In the genomic region with DNA sequence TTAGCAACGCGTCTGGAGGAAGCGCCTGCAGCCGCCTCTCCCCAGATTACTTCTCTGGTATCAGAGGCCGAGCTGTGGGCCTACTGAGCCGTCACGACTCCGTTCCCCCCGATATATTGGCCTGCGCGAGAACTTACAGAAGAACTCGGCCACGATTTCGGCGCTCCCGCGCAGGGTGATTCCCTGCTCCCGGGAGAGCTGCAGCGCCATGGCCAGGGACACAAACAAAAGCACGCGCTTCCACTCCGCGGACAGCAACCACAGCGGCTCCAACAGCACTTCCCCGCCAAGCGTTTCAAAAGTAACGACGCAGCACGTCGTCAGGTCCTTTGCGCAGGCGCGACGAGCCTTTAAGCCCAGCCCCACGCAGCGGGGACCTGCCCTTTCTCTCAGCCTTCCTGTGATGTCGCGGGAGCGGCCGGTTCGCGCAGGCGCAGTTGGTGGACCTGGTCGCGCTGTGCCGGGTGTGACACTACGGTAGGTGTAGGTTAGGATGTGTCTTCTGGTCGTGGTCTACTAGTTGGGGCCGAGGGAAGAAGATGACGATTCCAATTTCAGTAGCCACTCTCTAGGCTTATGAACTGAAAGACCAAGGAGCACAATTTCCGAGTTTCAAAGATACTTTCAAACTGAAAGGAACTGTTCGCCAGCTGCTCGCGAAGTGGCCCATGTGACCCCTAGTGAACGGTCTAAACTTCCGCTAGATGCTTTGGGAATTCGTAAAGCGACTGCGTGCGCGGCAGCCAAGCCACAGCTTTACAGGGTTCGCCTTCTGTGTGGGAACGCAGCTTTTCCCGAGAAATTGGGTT, we compare ENCODE assay signal across 1 cellular context.
TF ChIP-seq lines count a peak whose summit lies in the region.

A gene (minus strand): TSS at position 324 of the 809 bp plus-strand sequence. CDS start 114 bp downstream, at position 210.

TF ChIP-seq in K562, 482 proteins besides CTCF, POLR2A, EP300 and RAD21 (continued from another document and continues in another):
- TF ChIP-seq, protein P1, sequence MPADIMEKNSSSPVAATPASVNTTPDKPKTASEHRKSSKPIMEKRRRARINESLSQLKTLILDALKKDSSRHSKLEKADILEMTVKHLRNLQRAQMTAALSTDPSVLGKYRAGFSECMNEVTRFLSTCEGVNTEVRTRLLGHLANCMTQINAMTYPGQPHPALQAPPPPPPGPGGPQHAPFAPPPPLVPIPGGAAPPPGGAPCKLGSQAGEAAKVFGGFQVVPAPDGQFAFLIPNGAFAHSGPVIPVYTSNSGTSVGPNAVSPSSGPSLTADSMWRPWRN (IDR thresholded peaks at IDR 0.05; ENCODE audit: low read depth) = no peak
- peak; percentile 81 for TF ChIP-seq TBP (optimal IDR thresholded peaks at IDR 0.05; ENCODE audit: low read depth, low read length)
- TF ChIP-seq KAT8 (IDR thresholded peaks at IDR 0.05; ENCODE audit: low read depth) = no peak
- TF ChIP-seq ILF3 (IDR thresholded peaks at IDR 0.05; ENCODE audit: borderline replicate concordance) = no peak
- peak; percentile 49; the same call in 1 of the 2 replicates for TF ChIP-seq SIN3B (IDR thresholded peaks at IDR 0.05; ENCODE audit: low read depth)
- no peak for TF ChIP-seq MAFF (IDR thresholded peaks at IDR 0.05; ENCODE audit: low read length)
- TF ChIP-seq NUFIP1 (IDR thresholded peaks at IDR 0.05; ENCODE audit: partially characterized antibody) = no peak
- TF ChIP-seq ZNF41 (CRISPR knock-in tag; conservative IDR thresholded peaks at IDR 0.05) = 0 out of 2 replicates have a peak, but pooled peaks have one; percentile 21
- TF ChIP-seq JUN (IDR thresholded peaks at IDR 0.05; ENCODE audit: borderline replicate concordance, low read depth, low read length) = peak; percentile 7; the same call in 1 of the 2 replicates
- no peak for TF ChIP-seq JUN (CRISPR knock-in tag; IDR thresholded peaks at IDR 0.05; ENCODE audit: borderline replicate concordance)
- TF ChIP-seq GTF2E2 (tag; IDR thresholded peaks at IDR 0.05) = peak; percentile 86; the same call in 1 of the 2 replicates
- TF ChIP-seq ZNF764 (CRISPR knock-in tag; IDR thresholded peaks at IDR 0.05; ENCODE audit: low read depth) = no peak
- TF ChIP-seq, protein P2, sequence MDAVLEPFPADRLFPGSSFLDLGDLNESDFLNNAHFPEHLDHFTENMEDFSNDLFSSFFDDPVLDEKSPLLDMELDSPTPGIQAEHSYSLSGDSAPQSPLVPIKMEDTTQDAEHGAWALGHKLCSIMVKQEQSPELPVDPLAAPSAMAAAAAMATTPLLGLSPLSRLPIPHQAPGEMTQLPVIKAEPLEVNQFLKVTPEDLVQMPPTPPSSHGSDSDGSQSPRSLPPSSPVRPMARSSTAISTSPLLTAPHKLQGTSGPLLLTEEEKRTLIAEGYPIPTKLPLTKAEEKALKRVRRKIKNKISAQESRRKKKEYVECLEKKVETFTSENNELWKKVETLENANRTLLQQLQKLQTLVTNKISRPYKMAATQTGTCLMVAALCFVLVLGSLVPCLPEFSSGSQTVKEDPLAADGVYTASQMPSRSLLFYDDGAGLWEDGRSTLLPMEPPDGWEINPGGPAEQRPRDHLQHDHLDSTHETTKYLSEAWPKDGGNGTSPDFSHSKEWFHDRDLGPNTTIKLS (IDR thresholded peaks at IDR 0.05; ENCODE audit: borderline replicate concordance, low read depth) = peak; percentile 77; the same call in 1 of the 2 replicates
- TF ChIP-seq JUND (IDR thresholded peaks at IDR 0.05; ENCODE audit: borderline replicate concordance, low read depth, low read length) = no peak
- TF ChIP-seq JUND (tag; IDR thresholded peaks at IDR 0.05; ENCODE audit: borderline replicate concordance, low read depth, low read length) = no peak; the same call in 2 of the 3 replicates
- TF ChIP-seq MYBL2 (IDR thresholded peaks at IDR 0.05; ENCODE audit: low read depth) = peak; percentile 95
- TF ChIP-seq MYBL2 (CRISPR knock-in tag; IDR thresholded peaks at IDR 0.05; ENCODE audit: borderline replicate concordance) = no peak
- TF ChIP-seq NFIC (IDR thresholded peaks at IDR 0.05) = peak; percentile 31; the same call in 1 of the 2 replicates
- TF ChIP-seq, protein P3, sequence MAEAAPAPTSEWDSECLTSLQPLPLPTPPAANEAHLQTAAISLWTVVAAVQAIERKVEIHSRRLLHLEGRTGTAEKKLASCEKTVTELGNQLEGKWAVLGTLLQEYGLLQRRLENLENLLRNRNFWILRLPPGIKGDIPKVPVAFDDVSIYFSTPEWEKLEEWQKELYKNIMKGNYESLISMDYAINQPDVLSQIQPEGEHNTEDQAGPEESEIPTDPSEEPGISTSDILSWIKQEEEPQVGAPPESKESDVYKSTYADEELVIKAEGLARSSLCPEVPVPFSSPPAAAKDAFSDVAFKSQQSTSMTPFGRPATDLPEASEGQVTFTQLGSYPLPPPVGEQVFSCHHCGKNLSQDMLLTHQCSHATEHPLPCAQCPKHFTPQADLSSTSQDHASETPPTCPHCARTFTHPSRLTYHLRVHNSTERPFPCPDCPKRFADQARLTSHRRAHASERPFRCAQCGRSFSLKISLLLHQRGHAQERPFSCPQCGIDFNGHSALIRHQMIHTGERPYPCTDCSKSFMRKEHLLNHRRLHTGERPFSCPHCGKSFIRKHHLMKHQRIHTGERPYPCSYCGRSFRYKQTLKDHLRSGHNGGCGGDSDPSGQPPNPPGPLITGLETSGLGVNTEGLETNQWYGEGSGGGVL (CRISPR knock-in tag; IDR thresholded peaks at IDR 0.05) = no peak
- TF ChIP-seq, protein P4, sequence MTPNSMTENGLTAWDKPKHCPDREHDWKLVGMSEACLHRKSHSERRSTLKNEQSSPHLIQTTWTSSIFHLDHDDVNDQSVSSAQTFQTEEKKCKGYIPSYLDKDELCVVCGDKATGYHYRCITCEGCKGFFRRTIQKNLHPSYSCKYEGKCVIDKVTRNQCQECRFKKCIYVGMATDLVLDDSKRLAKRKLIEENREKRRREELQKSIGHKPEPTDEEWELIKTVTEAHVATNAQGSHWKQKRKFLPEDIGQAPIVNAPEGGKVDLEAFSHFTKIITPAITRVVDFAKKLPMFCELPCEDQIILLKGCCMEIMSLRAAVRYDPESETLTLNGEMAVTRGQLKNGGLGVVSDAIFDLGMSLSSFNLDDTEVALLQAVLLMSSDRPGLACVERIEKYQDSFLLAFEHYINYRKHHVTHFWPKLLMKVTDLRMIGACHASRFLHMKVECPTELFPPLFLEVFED (CRISPR knock-in tag; conservative IDR thresholded peaks at IDR 0.05) = no peak
- TF ChIP-seq, protein P5, sequence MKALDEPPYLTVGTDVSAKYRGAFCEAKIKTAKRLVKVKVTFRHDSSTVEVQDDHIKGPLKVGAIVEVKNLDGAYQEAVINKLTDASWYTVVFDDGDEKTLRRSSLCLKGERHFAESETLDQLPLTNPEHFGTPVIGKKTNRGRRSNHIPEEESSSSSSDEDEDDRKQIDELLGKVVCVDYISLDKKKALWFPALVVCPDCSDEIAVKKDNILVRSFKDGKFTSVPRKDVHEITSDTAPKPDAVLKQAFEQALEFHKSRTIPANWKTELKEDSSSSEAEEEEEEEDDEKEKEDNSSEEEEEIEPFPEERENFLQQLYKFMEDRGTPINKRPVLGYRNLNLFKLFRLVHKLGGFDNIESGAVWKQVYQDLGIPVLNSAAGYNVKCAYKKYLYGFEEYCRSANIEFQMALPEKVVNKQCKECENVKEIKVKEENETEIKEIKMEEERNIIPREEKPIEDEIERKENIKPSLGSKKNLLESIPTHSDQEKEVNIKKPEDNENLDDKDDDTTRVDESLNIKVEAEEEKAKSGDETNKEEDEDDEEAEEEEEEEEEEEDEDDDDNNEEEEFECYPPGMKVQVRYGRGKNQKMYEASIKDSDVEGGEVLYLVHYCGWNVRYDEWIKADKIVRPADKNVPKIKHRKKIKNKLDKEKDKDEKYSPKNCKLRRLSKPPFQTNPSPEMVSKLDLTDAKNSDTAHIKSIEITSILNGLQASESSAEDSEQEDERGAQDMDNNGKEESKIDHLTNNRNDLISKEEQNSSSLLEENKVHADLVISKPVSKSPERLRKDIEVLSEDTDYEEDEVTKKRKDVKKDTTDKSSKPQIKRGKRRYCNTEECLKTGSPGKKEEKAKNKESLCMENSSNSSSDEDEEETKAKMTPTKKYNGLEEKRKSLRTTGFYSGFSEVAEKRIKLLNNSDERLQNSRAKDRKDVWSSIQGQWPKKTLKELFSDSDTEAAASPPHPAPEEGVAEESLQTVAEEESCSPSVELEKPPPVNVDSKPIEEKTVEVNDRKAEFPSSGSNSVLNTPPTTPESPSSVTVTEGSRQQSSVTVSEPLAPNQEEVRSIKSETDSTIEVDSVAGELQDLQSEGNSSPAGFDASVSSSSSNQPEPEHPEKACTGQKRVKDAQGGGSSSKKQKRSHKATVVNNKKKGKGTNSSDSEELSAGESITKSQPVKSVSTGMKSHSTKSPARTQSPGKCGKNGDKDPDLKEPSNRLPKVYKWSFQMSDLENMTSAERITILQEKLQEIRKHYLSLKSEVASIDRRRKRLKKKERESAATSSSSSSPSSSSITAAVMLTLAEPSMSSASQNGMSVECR (CRISPR knock-in tag; IDR thresholded peaks at IDR 0.05) = peak; percentile 96
- no peak for TF ChIP-seq KLF16 (IDR thresholded peaks at IDR 0.05)
- TF ChIP-seq ZSCAN29 (IDR thresholded peaks at IDR 0.05) = 0 out of 2 replicates have a peak, but pooled peaks have one; percentile 45
- TF ChIP-seq PYGO2 (tag; IDR thresholded peaks at IDR 0.05) = no peak
- TF ChIP-seq FIP1L1 (IDR thresholded peaks at IDR 0.05; ENCODE audit: low read depth, low read length, poor library complexity, severe bottlenecking) = no peak
- TF ChIP-seq HOXB6 (CRISPR knock-in tag; IDR thresholded peaks at IDR 0.05; ENCODE audit: borderline replicate concordance) = no peak
- TF ChIP-seq, protein P6, sequence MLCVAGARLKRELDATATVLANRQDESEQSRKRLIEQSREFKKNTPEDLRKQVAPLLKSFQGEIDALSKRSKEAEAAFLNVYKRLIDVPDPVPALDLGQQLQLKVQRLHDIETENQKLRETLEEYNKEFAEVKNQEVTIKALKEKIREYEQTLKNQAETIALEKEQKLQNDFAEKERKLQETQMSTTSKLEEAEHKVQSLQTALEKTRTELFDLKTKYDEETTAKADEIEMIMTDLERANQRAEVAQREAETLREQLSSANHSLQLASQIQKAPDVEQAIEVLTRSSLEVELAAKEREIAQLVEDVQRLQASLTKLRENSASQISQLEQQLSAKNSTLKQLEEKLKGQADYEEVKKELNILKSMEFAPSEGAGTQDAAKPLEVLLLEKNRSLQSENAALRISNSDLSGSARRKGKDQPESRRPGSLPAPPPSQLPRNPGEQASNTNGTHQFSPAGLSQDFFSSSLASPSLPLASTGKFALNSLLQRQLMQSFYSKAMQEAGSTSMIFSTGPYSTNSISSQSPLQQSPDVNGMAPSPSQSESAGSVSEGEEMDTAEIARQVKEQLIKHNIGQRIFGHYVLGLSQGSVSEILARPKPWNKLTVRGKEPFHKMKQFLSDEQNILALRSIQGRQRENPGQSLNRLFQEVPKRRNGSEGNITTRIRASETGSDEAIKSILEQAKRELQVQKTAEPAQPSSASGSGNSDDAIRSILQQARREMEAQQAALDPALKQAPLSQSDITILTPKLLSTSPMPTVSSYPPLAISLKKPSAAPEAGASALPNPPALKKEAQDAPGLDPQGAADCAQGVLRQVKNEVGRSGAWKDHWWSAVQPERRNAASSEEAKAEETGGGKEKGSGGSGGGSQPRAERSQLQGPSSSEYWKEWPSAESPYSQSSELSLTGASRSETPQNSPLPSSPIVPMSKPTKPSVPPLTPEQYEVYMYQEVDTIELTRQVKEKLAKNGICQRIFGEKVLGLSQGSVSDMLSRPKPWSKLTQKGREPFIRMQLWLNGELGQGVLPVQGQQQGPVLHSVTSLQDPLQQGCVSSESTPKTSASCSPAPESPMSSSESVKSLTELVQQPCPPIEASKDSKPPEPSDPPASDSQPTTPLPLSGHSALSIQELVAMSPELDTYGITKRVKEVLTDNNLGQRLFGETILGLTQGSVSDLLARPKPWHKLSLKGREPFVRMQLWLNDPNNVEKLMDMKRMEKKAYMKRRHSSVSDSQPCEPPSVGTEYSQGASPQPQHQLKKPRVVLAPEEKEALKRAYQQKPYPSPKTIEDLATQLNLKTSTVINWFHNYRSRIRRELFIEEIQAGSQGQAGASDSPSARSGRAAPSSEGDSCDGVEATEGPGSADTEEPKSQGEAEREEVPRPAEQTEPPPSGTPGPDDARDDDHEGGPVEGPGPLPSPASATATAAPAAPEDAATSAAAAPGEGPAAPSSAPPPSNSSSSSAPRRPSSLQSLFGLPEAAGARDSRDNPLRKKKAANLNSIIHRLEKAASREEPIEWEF (CRISPR knock-in tag; IDR thresholded peaks at IDR 0.05) = no peak
- peak; percentile 46 for TF ChIP-seq RFX1 (IDR thresholded peaks at IDR 0.05)
- TF ChIP-seq, protein P7, sequence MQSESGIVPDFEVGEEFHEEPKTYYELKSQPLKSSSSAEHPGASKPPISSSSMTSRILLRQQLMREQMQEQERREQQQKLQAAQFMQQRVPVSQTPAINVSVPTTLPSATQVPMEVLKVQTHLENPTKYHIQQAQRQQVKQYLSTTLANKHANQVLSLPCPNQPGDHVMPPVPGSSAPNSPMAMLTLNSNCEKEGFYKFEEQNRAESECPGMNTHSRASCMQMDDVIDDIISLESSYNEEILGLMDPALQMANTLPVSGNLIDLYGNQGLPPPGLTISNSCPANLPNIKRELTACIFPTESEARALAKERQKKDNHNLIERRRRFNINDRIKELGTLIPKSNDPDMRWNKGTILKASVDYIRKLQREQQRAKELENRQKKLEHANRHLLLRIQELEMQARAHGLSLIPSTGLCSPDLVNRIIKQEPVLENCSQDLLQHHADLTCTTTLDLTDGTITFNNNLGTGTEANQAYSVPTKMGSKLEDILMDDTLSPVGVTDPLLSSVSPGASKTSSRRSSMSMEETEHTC (IDR thresholded peaks at IDR 0.05) = no peak
- TF ChIP-seq POLR2B (IDR thresholded peaks at IDR 0.05; ENCODE audit: low read depth, partially characterized antibody) = peak; percentile 93
- no peak for TF ChIP-seq HNRNPH1 (optimal IDR thresholded peaks at IDR 0.05; ENCODE audit: low read depth, low read length)
- TF ChIP-seq ETS2 (tag; IDR thresholded peaks at IDR 0.05; ENCODE audit: borderline replicate concordance, poor library complexity, severe bottlenecking) = no peak
- peak; percentile 17; the same call in 1 of the 2 replicates for TF ChIP-seq BCOR (IDR thresholded peaks at IDR 0.05)
- TF ChIP-seq GTF2F1 (IDR thresholded peaks at IDR 0.05; ENCODE audit: low read depth, low read length) = peak; percentile 52; the same call in 1 of the 2 replicates
- no peak for TF ChIP-seq BHLHE40 (IDR thresholded peaks at IDR 0.05; ENCODE audit: low read length)
- TF ChIP-seq ZNF444 (CRISPR knock-in tag; IDR thresholded peaks at IDR 0.05) = no peak
- TF ChIP-seq, protein P8, sequence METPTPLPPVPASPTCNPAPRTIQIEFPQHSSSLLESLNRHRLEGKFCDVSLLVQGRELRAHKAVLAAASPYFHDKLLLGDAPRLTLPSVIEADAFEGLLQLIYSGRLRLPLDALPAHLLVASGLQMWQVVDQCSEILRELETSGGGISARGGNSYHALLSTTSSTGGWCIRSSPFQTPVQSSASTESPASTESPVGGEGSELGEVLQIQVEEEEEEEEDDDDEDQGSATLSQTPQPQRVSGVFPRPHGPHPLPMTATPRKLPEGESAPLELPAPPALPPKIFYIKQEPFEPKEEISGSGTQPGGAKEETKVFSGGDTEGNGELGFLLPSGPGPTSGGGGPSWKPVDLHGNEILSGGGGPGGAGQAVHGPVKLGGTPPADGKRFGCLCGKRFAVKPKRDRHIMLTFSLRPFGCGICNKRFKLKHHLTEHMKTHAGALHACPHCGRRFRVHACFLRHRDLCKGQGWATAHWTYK (CRISPR knock-in tag; IDR thresholded peaks at IDR 0.05) = no peak
- 0 out of 2 replicates have a peak, but pooled peaks have one; percentile 10 for TF ChIP-seq FOSL1 (tag; conservative IDR thresholded peaks at IDR 0.05)
